ENCODE assay signal across 10 cellular contexts in genomic region chr13:46983881-46984280, GRCh38.
A peak's percentile ranks its signal among the peaks of the same experiment; 100 is the strongest.
DNase-seq lines count a peak whose midpoint lies in the region; ATAC-seq lines count a peak whose summit lies in the region.
"Had no signal": no experiment of that assay in that cellular context is flagged by ENCODE, and none has a peak within 500 bp of the region (broad histone marks: within the 10 kb centered on the region; RNA-seq: fewer than 3 reads in every experiment).

No MANE protein-coding gene starts in this region.

- DNase-seq in MV-4-11 (lab: John Stamatoyannopoulos, UW) (peak; percentile 47), pons (ENCODE audit: low spot score) (peak; percentile 28), DMS114 treated with DMSO at 0.1 percent for 48 hours (lab: John Stamatoyannopoulos, UW; ENCODE audit: unreplicated experiment) (no peak), ureter (ENCODE audit: low spot score) (no peak), DMS 273 treated with DMSO at 0.1 percent for 48 hours (lab: John Stamatoyannopoulos, UW) (no peak)
- DNase-seq in stimulated activated CD4-positive, alpha-beta T cell treated with anti-CD3 and anti-CD28 coated beads, Interleukin-1b, Interleukin-23, amount 100 ng/mL, for 48 hours, result no peak
- DNase-seq: activated CD4-positive, CD25-positive, alpha-beta regulatory T cell treated with anti-CD3 and anti-CD28 coated beads, Interleukin-2, amount 50 U/mL, for 72 hours; ovary had no signal

- ATAC-seq in GM19025 (IDR thresholded peaks at IDR 0.05; ENCODE audit: low read depth, unreplicated experiment), result peak; percentile 67
- ATAC-seq in HG02798 (IDR thresholded peaks at IDR 0.05; ENCODE audit: poor library complexity, unreplicated experiment), result peak; percentile 79

Comparison
In these comparisons a context has a peak if more than half of its experiments do, and no peak if none do; other contexts are left out.
1. DNase-seq: peak in MV-4-11 (single experiment) and pons (single experiment); none in DMS114 treated with DMSO at 0.1 percent for 48 hours (single experiment), ureter (single experiment), stimulated activated CD4-positive, alpha-beta T cell treated with anti-CD3 and anti-CD28 coated beads, Interleukin-1b, Interleukin-23, amount 100 ng/mL, for 48 hours (single experiment) and DMS 273 treated with DMSO at 0.1 percent for 48 hours (single experiment).